19 cellular contexts compared by ENCODE assay signal in genomic region chr17:37507108-37507507, GRCh38. TPM values are rescaled to one million over a fixed set of nuclear protein-coding genes. Genes with fewer than 3 reads are reported as not detected.
DNase-seq lines count a peak whose midpoint lies in the region; ATAC-seq and TF ChIP-seq lines count a peak whose summit lies in the region.
"Had no signal": no experiment of that assay in that cellular context is flagged by ENCODE, and none has a peak within 500 bp of the region (broad histone marks: within the 10 kb centered on the region; RNA-seq: fewer than 3 reads in every experiment).

No MANE protein-coding gene starts in this region.

- POLR2A ChIA-PET in SK-N-SH (lab: Yijun Ruan, JAX) = no interaction called here
- POLR2A ChIA-PET in activated CD4-positive, alpha-beta T cell treated with anti-CD3 and anti-CD28 coated beads, Interleukin-2, amount 10 ng/mL, durations not matched to agents 7 days and 5 days (lab: Charles Lee) = interaction anchor here (0.6 kb wide), 1 partner anchor 9 kb away, joined by 4 read pairs; no protein-coding TSS in a partner anchor

- WGBS in SK-N-SH (ENCODE audit: low lambda C conversion rate) = 96% methylated on average over 9 of the region's 9 CpGs

- peaks cover 10% of the 10 kb centered on the region for H3F3A ChIP-seq in SK-N-SH (replicated peaks; ENCODE audit: insufficient read depth)

- H3K9ac ChIP-seq in SK-N-SH = no peak overlapping the region
- peak overlapping the region in 1 of 2 donors; percentile 9 for H3K9ac ChIP-seq in stomach smooth muscle (ENCODE audit: low read length in 2 of 2)

- peaks cover 61% of the 10 kb centered on the region for H4K20me1 ChIP-seq in SK-N-SH (ENCODE audit: insufficient read depth)

- no peaks in the 10 kb centered on the region for H3K9me3 Mint-ChIP-seq in activated CD4-positive, alpha-beta T cell treated with anti-CD3 and anti-CD28 coated beads, Interleukin-2, amount 10 ng/mL, durations not matched to agents 7 days and 5 days
- H3K9me3 Mint-ChIP-seq: activated CD4-positive, alpha-beta memory T cell treated with anti-CD3 and anti-CD28 coated beads, Interleukin-2, amount 10 ng/mL, durations not matched to agents 7 days and 5 days; activated naive CD4-positive, alpha-beta T cell treated with anti-CD3 and anti-CD28 coated beads for 36 hours; dendritic cell treated with granulocyte-macrophage colony-stimulating factor and Interleukin-4, amounts not matched to agents 40 ng/mL and 50 ng/mL, for 4 days; type B pancreatic cell had no signal

- H3K9me3 ChIP-seq in SK-N-SH = no peaks in the 10 kb centered on the region
- H3K9me3 ChIP-seq in cardiac muscle cell (ENCODE audit: low read depth) = no peaks in the 10 kb centered on the region
- no peaks in the 10 kb centered on the region for H3K9me3 ChIP-seq in stomach smooth muscle (ENCODE audit: control insufficient read depth in 2 of 2, low read length in 2 of 2)
- H3K9me3 ChIP-seq: HAP-1 had no signal

- H3K36me3 ChIP-seq in SK-N-SH (replicated peaks in 1 of 2; ENCODE audit: control insufficient read depth in 1 of 2, insufficient read depth in 2 of 2, low read length in 1 of 2) = peaks cover 8 to 10% of the 10 kb centered on the region in 2 experiments
- H3K36me3 ChIP-seq in cardiac muscle cell = no peaks in the 10 kb centered on the region
- H3K36me3 ChIP-seq in stomach smooth muscle (ENCODE audit: control insufficient read depth in 2 of 2, insufficient read depth in 2 of 2, low read length in 2 of 2) = peaks cover 2 to 6% of the 10 kb centered on the region in 2 donors

- H3K27me3 ChIP-seq in SK-N-SH (ENCODE audit: insufficient read depth) (no peaks in the 10 kb centered on the region), cardiac muscle cell (no peaks in the 10 kb centered on the region), stomach smooth muscle (ENCODE audit: control insufficient read depth in 1 of 2, insufficient read depth in 2 of 2, low read length in 2 of 2) (no peaks in the 10 kb centered on the region)

- H3K27ac ChIP-seq in SK-N-SH (ENCODE audit: low read depth in 2 of 2, low read length in 1 of 2) (no peak overlapping the region), VCaP (0 out of 2 replicates have a peak overlapping the region, but pooled peaks have one; percentile 3), cardiac muscle cell (peak overlapping the region; percentile 34), stomach smooth muscle (ENCODE audit: low read length) (peak overlapping the region; percentile 31)
- H3K27ac ChIP-seq: epithelial cell of prostate had no signal

- no peak; the same call in 2 of the 3 replicates for ATAC-seq in SK-N-SH treated with all-trans-retinoic acid at 6 μM for 48 hours
- no peak for ATAC-seq in GM19463 (IDR thresholded peaks at IDR 0.05; ENCODE audit: unreplicated experiment)
- ATAC-seq: sciatic nerve had no signal

- H3K4me1 ChIP-seq in SK-N-SH (ENCODE audit: control insufficient read depth in 1 of 2, insufficient read depth in 2 of 2, low read depth in 1 of 2, low read length in 1 of 2) (peaks cover 0 to 11% of the 10 kb centered on the region in 2 experiments; a peak in 1 of 4 replicates), cardiac muscle cell (ENCODE audit: low read depth) (peaks cover 2% of the 10 kb centered on the region), stomach smooth muscle (ENCODE audit: control insufficient read depth, insufficient read depth, low read length) (peaks cover 8% of the 10 kb centered on the region)
- H3K4me1 ChIP-seq: HAP-1 had no signal

- no peak overlapping the region for H3K4me2 ChIP-seq in SK-N-SH

- TF ChIP-seq EP300 in SK-N-SH (IDR thresholded peaks at IDR 0.05; ENCODE audit: borderline replicate concordance in 1 of 2, low read depth in 1 of 2, low read length in 1 of 2) = no peak

- H3K4me3 Mint-ChIP-seq in activated CD4-positive, alpha-beta T cell treated with anti-CD3 and anti-CD28 coated beads, Interleukin-2, amount 10 ng/mL, durations not matched to agents 7 days and 5 days = no peak overlapping the region
- H3K4me3 Mint-ChIP-seq: activated CD4-positive, alpha-beta memory T cell treated with anti-CD3 and anti-CD28 coated beads, Interleukin-2, amount 10 ng/mL, durations not matched to agents 7 days and 5 days; activated naive CD4-positive, alpha-beta T cell treated with anti-CD3 and anti-CD28 coated beads for 36 hours; dendritic cell treated with granulocyte-macrophage colony-stimulating factor and Interleukin-4, amounts not matched to agents 40 ng/mL and 50 ng/mL, for 4 days; type B pancreatic cell had no signal

- H3K4me3 ChIP-seq in SK-N-SH (ENCODE audit: low read depth in 2 of 2, low read length in 1 of 2) (no peak overlapping the region), cardiac muscle cell (no peak overlapping the region), stomach smooth muscle (ENCODE audit: low read length in 2 of 2) (peak overlapping the region in 1 of 2 donors; percentile 50)
- H3K4me3 ChIP-seq: HAP-1 had no signal

- H3K4me1 Mint-ChIP-seq in activated CD4-positive, alpha-beta T cell treated with anti-CD3 and anti-CD28 coated beads, Interleukin-2, amount 10 ng/mL, durations not matched to agents 7 days and 5 days = peaks cover 11% of the 10 kb centered on the region

- H3K36me3 Mint-ChIP-seq in activated CD4-positive, alpha-beta T cell treated with anti-CD3 and anti-CD28 coated beads, Interleukin-2, amount 10 ng/mL, durations not matched to agents 7 days and 5 days (ENCODE audit: low read depth) = peaks cover 3% of the 10 kb centered on the region

- no peaks in the 10 kb centered on the region for H3K27me3 Mint-ChIP-seq in activated CD4-positive, alpha-beta T cell treated with anti-CD3 and anti-CD28 coated beads, Interleukin-2, amount 10 ng/mL, durations not matched to agents 7 days and 5 days
- H3K27me3 Mint-ChIP-seq: activated CD4-positive, alpha-beta memory T cell treated with anti-CD3 and anti-CD28 coated beads, Interleukin-2, amount 10 ng/mL, durations not matched to agents 7 days and 5 days; dendritic cell treated with granulocyte-macrophage colony-stimulating factor and Interleukin-4, amounts not matched to agents 40 ng/mL and 50 ng/mL, for 4 days; type B pancreatic cell had no signal

- CTCF ChIA-PET in SK-N-SH (lab: Yijun Ruan, JAX) = interaction anchor here (0.7 to 2.0 kb wide), 14 partner anchors 8 to 264 kb away, joined by 3 to 9 read pairs (median 4); partner anchors contain the start of gene SYNRG
- CTCF ChIA-PET in activated CD4-positive, alpha-beta T cell treated with anti-CD3 and anti-CD28 coated beads, Interleukin-2, amount 10 ng/mL, durations not matched to agents 7 days and 5 days (lab: Charles Lee) = no interaction called here

- no peak for TF ChIP-seq RAD21 in SK-N-SH (IDR thresholded peaks at IDR 0.05; ENCODE audit: low read length)

- no peak overlapping the region for H3K27ac Mint-ChIP-seq in activated CD4-positive, alpha-beta T cell treated with anti-CD3 and anti-CD28 coated beads, Interleukin-2, amount 10 ng/mL, durations not matched to agents 7 days and 5 days
- H3K27ac Mint-ChIP-seq: activated CD4-positive, alpha-beta memory T cell treated with anti-CD3 and anti-CD28 coated beads, Interleukin-2, amount 10 ng/mL, durations not matched to agents 7 days and 5 days; activated naive CD4-positive, alpha-beta T cell treated with anti-CD3 and anti-CD28 coated beads for 36 hours; dendritic cell treated with granulocyte-macrophage colony-stimulating factor and Interleukin-4, amounts not matched to agents 40 ng/mL and 50 ng/mL, for 4 days; type B pancreatic cell had no signal

- no peaks in the 10 kb centered on the region for H3K9me2 ChIP-seq in SK-N-SH

- DNase-seq in SK-N-SH = peak; percentile 32
- DNase-seq in cardiac muscle cell (ENCODE audit: low read depth in 1 of 2, low spot score in 1 of 2) = no peak
- no peak for DNase-seq in SIG-M5 (lab: John Stamatoyannopoulos, UW)
- DNase-seq in activated CD4-positive, alpha-beta T cell treated with anti-CD3 and anti-CD28 coated beads, Interleukin-2, amount 10 ng/mL, durations not matched to agents 7 days and 5 days = no peak
- DNase-seq: activated T-cell treated with anti-CD3 and anti-CD28 coated beads, Interleukin-2, amount 50 U/mL, for 1 hour; aorta; DMS79 treated with DMSO at 0.1 percent for 48 hours; stimulated activated naive CD4-positive, alpha-beta T cell treated with Interleukin-2 at 50 U/mL for 16 hours had no signal

- peaks cover 92% of the 10 kb centered on the region for H3K79me2 ChIP-seq in SK-N-SH (ENCODE audit: insufficient read depth)

- no peak overlapping the region for H2AFZ ChIP-seq in SK-N-SH (ENCODE audit: low read depth)

- TF ChIP-seq CTCF in SK-N-SH (IDR thresholded peaks at IDR 0.05) (no peak), VCaP (conservative IDR thresholded peaks at IDR 0.05) (no peak), cardiac muscle cell (IDR thresholded peaks at IDR 0.05; ENCODE audit: low read depth, low read length) (no peak)

TF ChIP-seq in SK-N-SH, 30 proteins besides CTCF, POLR2A, EP300 and RAD21:
- no peak for TF ChIP-seq MAX (IDR thresholded peaks at IDR 0.05; ENCODE audit: low read depth)

TF ChIP-seq in SK-N-SH treated with all-trans-retinoic acid at 6 μM for 48 hours, 23 proteins besides CTCF, POLR2A, EP300 and RAD21:
- TF ChIP-seq ZC3H10 (CRISPR knock-in tag; IDR thresholded peaks at IDR 0.05) = no peak
- TF ChIP-seq ZNF565 (CRISPR knock-in tag; conservative IDR thresholded peaks at IDR 0.05; ENCODE audit: low read depth) = no peak
- TF ChIP-seq OSR1 (CRISPR knock-in tag; IDR thresholded peaks at IDR 0.05) = no peak
- TF ChIP-seq ARNTL (CRISPR knock-in tag; IDR thresholded peaks at IDR 0.05; ENCODE audit: borderline replicate concordance, low read depth) = no peak
- no peak for TF ChIP-seq ISL1 (CRISPR knock-in tag; IDR thresholded peaks at IDR 0.05)
- TF ChIP-seq CSRNP3 (CRISPR knock-in tag; IDR thresholded peaks at IDR 0.05) = no peak
- TF ChIP-seq ESRRG (CRISPR knock-in tag; IDR thresholded peaks at IDR 0.05) = no peak
TF ChIP-seq in SK-N-SH treated with all-trans-retinoic acid at 6 μM for 48 hours: peak in this region for 0.

RNA-seq across cellular contexts. Expression of gene DUSP14, which starts 17.4 kb away (rescaled TPM):
- 85.8 and 111 TPM in 2 replicates for polyA plus RNA-seq in SK-N-SH (2012; rRNA removed)
- polyA plus RNA-seq in SK-N-SH (2012; cell fraction: cytosol; rRNA removed) = 68.4 and 85.8 TPM in 2 replicates
- polyA plus RNA-seq in SK-N-SH (2012; cell fraction: nucleus; rRNA removed) = 58.9 and 77.1 TPM in 2 replicates
- total RNA-seq in cardiac muscle cell = 23.0 and 40.4 TPM in 2 replicates
- 29.7 and 39.0 TPM in 2 replicates for polyA plus RNA-seq in cardiac muscle cell
- 10 to 100 TPM in 1 of 2 experiments, 1 to 10 TPM in 1; 9.3 to 11.0 TPM for total RNA-seq in activated CD4-positive, alpha-beta T cell treated with anti-CD3 and anti-CD28 coated beads, Interleukin-2, amount 10 ng/mL, durations not matched to agents 7 days and 5 days

Comparison
In these comparisons a context has a peak if more than half of its experiments do, and no peak if none do; other contexts are left out.
1. H3K27ac ChIP-seq: peak in VCaP (single experiment), cardiac muscle cell (single experiment) and stomach smooth muscle (single experiment); none in SK-N-SH (0 of 2).